Comparison of ENCODE assay signal across 18 cellular contexts in the genomic region with DNA sequence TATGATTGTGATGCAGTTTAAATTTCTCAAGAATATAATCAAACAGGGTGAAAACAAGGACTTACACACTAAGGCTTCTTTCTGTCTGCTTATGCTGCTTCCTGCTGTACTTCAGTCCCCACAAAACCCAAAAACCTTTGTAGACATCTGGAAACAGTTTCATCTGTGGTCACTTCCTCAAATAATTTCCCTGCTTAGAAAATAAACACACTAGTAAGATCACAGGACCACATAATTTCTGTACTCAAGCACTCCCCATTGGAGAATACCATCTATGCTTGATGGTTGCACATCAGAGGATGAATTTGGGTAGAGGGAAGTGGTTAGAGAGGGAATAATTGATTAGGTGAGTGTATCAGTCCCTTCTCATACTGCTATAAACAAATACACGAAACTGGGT.
DNase-seq lines count a peak whose midpoint lies in the region; ATAC-seq, FAIRE-seq and TF ChIP-seq lines count a peak whose summit lies in the region.
"Had no signal": no experiment of that assay in that cellular context is flagged by ENCODE, and none has a peak within 500 bp of the region (broad histone marks: within the 10 kb centered on the region; RNA-seq: fewer than 3 reads in every experiment).

No MANE protein-coding gene starts in this region.

- H3K9ac ChIP-seq in GM12878 (ENCODE audit: control insufficient read depth, insufficient read depth, low read length), result no peak overlapping the region

- H3K27ac Mint-ChIP-seq in nephron progenitor cell, result peak overlapping the region; percentile 57
- no peak overlapping the region for H3K27ac Mint-ChIP-seq in activated T-helper 1 cell treated with anti-CD3 and anti-CD28 coated beads, Interleukin-12 subunit alpha, Interleukin-12 subunit beta, Interleukin-2, Interleukin-4 antibody, amounts not matched to agents 30 ng/mL and 10 ng/mL and 1 ng/mL, durations not matched to agents 14 hours and 24 hours and 36 hours
- H3K27ac Mint-ChIP-seq: activated CD8-positive, alpha-beta T cell treated with anti-CD3 and anti-CD28 coated beads for 36 hours had no signal

- H3K27ac ChIP-seq in GM12878 (ENCODE audit: control insufficient read depth, insufficient read depth), result no peak overlapping the region
- no peak overlapping the region for H3K27ac ChIP-seq in tibial artery
- H3K27ac ChIP-seq: adrenal gland, C4-2B, left lung, stomach had no signal

- no peaks in the 10 kb centered on the region for H3K79me2 ChIP-seq in GM12878 (ENCODE audit: control insufficient read depth, insufficient read depth, low read length)

- peak; percentile 61 for DNase-seq in BJ (ENCODE audit: low read depth)
- peak; percentile 62 for DNase-seq in HT1080 (ENCODE audit: low read depth)
- no peak for DNase-seq in GM12878 (ENCODE audit: low read depth, low spot score)
- DNase-seq in nephron progenitor cell, result no peak
- no peak for DNase-seq in left lobe of liver (ENCODE audit: low spot score)
- DNase-seq in tibial artery, result no peak
- DNase-seq in activated T-helper 1 cell treated with anti-CD3 and anti-CD28 coated beads, Interleukin-12 subunit alpha, Interleukin-12 subunit beta, Interleukin-2, Interleukin-4 antibody, amounts not matched to agents 30 ng/mL and 10 ng/mL and 1 ng/mL, durations not matched to agents 14 hours and 24 hours and 36 hours (ENCODE audit: low spot score), result no peak
- DNase-seq: activated CD8-positive, alpha-beta T cell treated with anti-CD3 and anti-CD28 coated beads for 36 hours; adrenal gland; DMS153; left lung; NCI-H187; NCI-H524; posterior cingulate gyrus; stomach had no signal

- ATAC-seq in GM12878 (no peak; the same call in 2 of the 3 replicates), left lobe of liver (no peak), HG02623 (IDR thresholded peaks at IDR 0.05; ENCODE audit: unreplicated experiment) (no peak)
- ATAC-seq: activated CD8-positive, alpha-beta T cell treated with anti-CD3 and anti-CD28 coated beads for 36 hours; left lung; Panc1 had no signal

- H3K9me3 Mint-ChIP-seq in nephron progenitor cell, result no peaks in the 10 kb centered on the region
- no peaks in the 10 kb centered on the region for H3K9me3 Mint-ChIP-seq in activated T-helper 1 cell treated with anti-CD3 and anti-CD28 coated beads, Interleukin-12 subunit alpha, Interleukin-12 subunit beta, Interleukin-2, Interleukin-4 antibody, amounts not matched to agents 30 ng/mL and 10 ng/mL and 1 ng/mL, durations not matched to agents 14 hours and 24 hours and 36 hours
- H3K9me3 Mint-ChIP-seq: activated CD8-positive, alpha-beta T cell treated with anti-CD3 and anti-CD28 coated beads for 36 hours had no signal

- WGBS in GM12878 (ENCODE audit: insufficient coverage, insufficient replicate concordance, low lambda C conversion rate, missing lambda C conversion rate), result 0% methylated on average over 1 of the region's 1 CpG

- H3K27me3 ChIP-seq in BJ (ENCODE audit: control insufficient read depth, insufficient read depth, low read length) (no peaks in the 10 kb centered on the region), GM12878 (replicated peaks in 1 of 2; ENCODE audit: control insufficient read depth in 2 of 2, insufficient read depth in 2 of 2, low read length in 1 of 2) (0 out of 4 replicates have a peak, but pooled peaks cover 0 to under 1% of the 10 kb centered on the region in 2 experiments), tibial artery (no peaks in the 10 kb centered on the region)
- H3K27me3 ChIP-seq: adrenal gland, left lung, stomach had no signal

- H3K36me3 ChIP-seq in BJ (ENCODE audit: control insufficient read depth, insufficient read depth, low read length), result no peaks in the 10 kb centered on the region
- no peaks in the 10 kb centered on the region for H3K36me3 ChIP-seq in GM12878 (ENCODE audit: control insufficient read depth in 2 of 2, insufficient read depth in 2 of 2, low read length in 1 of 2)
- no peaks in the 10 kb centered on the region for H3K36me3 ChIP-seq in tibial artery
- H3K36me3 ChIP-seq: adrenal gland, left lung, stomach had no signal

- in situ Hi-C loops in GM12878 (cut with MboI), result no loop called here

- no peak overlapping the region for H2AFZ ChIP-seq in GM12878 (ENCODE audit: control insufficient read depth, low read depth, low read length)

- POLR2A ChIA-PET in BJ (lab: Charles Lee) (no interaction called here), GM12878 (lab: Charles Lee) (no interaction called here)

- BruUV-seq in GM12878 (replicated peaks; lab: Mats Ljungman, UMichigan), result no TSS peak

- no peak overlapping the region for H3K4me3 ChIP-seq in BJ (ENCODE audit: low read depth, low read length)
- H3K4me3 ChIP-seq in GM12878, result no peak overlapping the region
- H3K4me3 ChIP-seq in tibial artery, result no peak overlapping the region
- H3K4me3 ChIP-seq: adrenal gland, left lung, stomach had no signal

- SMC1A ChIA-PET in GM12878 (lab: Charles Lee; ENCODE audit: uncharacterized antibody, unreplicated experiment), result interaction anchor here (0.6 to 1.6 kb wide), 4 partner anchors 10 to 1079 kb away, joined by 3 to 4 read pairs (median 3); no protein-coding TSS in a partner anchor

- no peaks in the 10 kb centered on the region for H3K27me3 Mint-ChIP-seq in nephron progenitor cell (ENCODE audit: low read depth, poor library complexity)
- no peaks in the 10 kb centered on the region for H3K27me3 Mint-ChIP-seq in activated T-helper 1 cell treated with anti-CD3 and anti-CD28 coated beads, Interleukin-12 subunit alpha, Interleukin-12 subunit beta, Interleukin-2, Interleukin-4 antibody, amounts not matched to agents 30 ng/mL and 10 ng/mL and 1 ng/mL, durations not matched to agents 14 hours and 24 hours and 36 hours (ENCODE audit: insufficient read depth)
- H3K27me3 Mint-ChIP-seq: activated CD8-positive, alpha-beta T cell treated with anti-CD3 and anti-CD28 coated beads for 36 hours had no signal

- no peak overlapping the region for H3K4me2 ChIP-seq in GM12878 (ENCODE audit: control insufficient read depth, insufficient read depth)

- CTCF ChIA-PET in BJ (lab: Yijun Ruan, JAX) (no interaction called here), GM12878 (lab: Yijun Ruan, JAX) (no interaction called here)

- no peaks in the 10 kb centered on the region for H3K36me3 Mint-ChIP-seq in nephron progenitor cell (ENCODE audit: low read depth)
- H3K36me3 Mint-ChIP-seq in activated T-helper 1 cell treated with anti-CD3 and anti-CD28 coated beads, Interleukin-12 subunit alpha, Interleukin-12 subunit beta, Interleukin-2, Interleukin-4 antibody, amounts not matched to agents 30 ng/mL and 10 ng/mL and 1 ng/mL, durations not matched to agents 14 hours and 24 hours and 36 hours (ENCODE audit: low read depth), result no peaks in the 10 kb centered on the region

- intact Hi-C loops in GM12878 (cut with micrococcal nuclease; ENCODE audit: unreplicated experiment) (no loop called here), tibial artery (cut with DNase I; ENCODE audit: low total_unique reads) (no loop called here)
- intact Hi-C loops in activated T-helper 1 cell treated with anti-CD3 and anti-CD28 coated beads, Interleukin-12 subunit alpha, Interleukin-12 subunit beta, Interleukin-2, Interleukin-4 antibody, amounts not matched to agents 30 ng/mL and 10 ng/mL and 1 ng/mL, durations not matched to agents 14 hours and 24 hours and 36 hours (cut with micrococcal nuclease), result no loop called here

- TF ChIP-seq EP300 in GM12878 (IDR thresholded peaks at IDR 0.05; ENCODE audit: borderline replicate concordance in 1 of 2, control insufficient read depth in 1 of 2, low read depth in 2 of 2, low read length in 2 of 2), result no peak

- no peak for TF ChIP-seq POLR2A in GM12878 (IDR thresholded peaks at IDR 0.05; ENCODE audit: low read depth, low read length)

- TF ChIP-seq CTCF in BJ (IDR thresholded peaks at IDR 0.05; ENCODE audit: insufficient read depth, low read depth, low read length), result no peak
- TF ChIP-seq CTCF in GM12878 (IDR thresholded peaks at IDR 0.05 in 2 of 3, conservative IDR thresholded peaks at IDR 0.05 in 1 of 3; ENCODE audit: control insufficient read depth in 2 of 3, extremely low read depth in 1 of 3, insufficient read depth in 1 of 3, low read depth in 3 of 3, low read length in 3 of 3), result no peak
- no peak for TF ChIP-seq CTCF in nephron progenitor cell (IDR thresholded peaks at IDR 0.05)
- no peak for TF ChIP-seq CTCF in tibial artery (IDR thresholded peaks at IDR 0.05)

- no peak for FAIRE-seq in GM12878 (lab: Jason Lieb, UNC)

- no peaks in the 10 kb centered on the region for H3K4me1 ChIP-seq in GM12878 (ENCODE audit: control insufficient read depth, insufficient read depth, low read length)
- no peaks in the 10 kb centered on the region for H3K4me1 ChIP-seq in tibial artery
- H3K4me1 ChIP-seq: adrenal gland, left lung, stomach had no signal

- peaks cover 9% of the 10 kb centered on the region for H3K4me1 Mint-ChIP-seq in nephron progenitor cell
- H3K4me1 Mint-ChIP-seq in activated T-helper 1 cell treated with anti-CD3 and anti-CD28 coated beads, Interleukin-12 subunit alpha, Interleukin-12 subunit beta, Interleukin-2, Interleukin-4 antibody, amounts not matched to agents 30 ng/mL and 10 ng/mL and 1 ng/mL, durations not matched to agents 14 hours and 24 hours and 36 hours (ENCODE audit: low read depth), result no peaks in the 10 kb centered on the region

- H3K9me3 ChIP-seq in GM12878 (replicated peaks; ENCODE audit: control insufficient read depth, insufficient read depth, low read length) (no peaks in the 10 kb centered on the region), tibial artery (no peaks in the 10 kb centered on the region)
- H3K9me3 ChIP-seq: adrenal gland, left lung, stomach had no signal

- no peak overlapping the region for H3K4me3 Mint-ChIP-seq in nephron progenitor cell
- no peak overlapping the region for H3K4me3 Mint-ChIP-seq in activated T-helper 1 cell treated with anti-CD3 and anti-CD28 coated beads, Interleukin-12 subunit alpha, Interleukin-12 subunit beta, Interleukin-2, Interleukin-4 antibody, amounts not matched to agents 30 ng/mL and 10 ng/mL and 1 ng/mL, durations not matched to agents 14 hours and 24 hours and 36 hours
- H3K4me3 Mint-ChIP-seq: activated CD8-positive, alpha-beta T cell treated with anti-CD3 and anti-CD28 coated beads for 36 hours had no signal

- H4K20me1 ChIP-seq in GM12878 (ENCODE audit: control insufficient read depth, insufficient read depth), result no peaks in the 10 kb centered on the region

- RAD21 ChIA-PET in GM12878 (lab: Charles Lee; ENCODE audit: unreplicated experiment), result no interaction called here

- no peak for TF ChIP-seq RAD21 in GM12878 (IDR thresholded peaks at IDR 0.05; ENCODE audit: insufficient read depth, low read depth, low read length)

TF ChIP-seq in GM12878, 131 proteins besides CTCF, POLR2A, EP300 and RAD21:
- TF ChIP-seq IKZF1 (conservative IDR thresholded peaks at IDR 0.05) (peak; percentile 22; the same call in 1 of the 2 replicates), JUND (IDR thresholded peaks at IDR 0.05; ENCODE audit: low read depth, low read length) (no peak), RUNX3 (IDR thresholded peaks at IDR 0.05; ENCODE audit: low read length) (peak; percentile 41; the same call in 1 of the 2 replicates)

Comparison
In these comparisons a context has a peak if more than half of its experiments do, and no peak if none do; other contexts are left out.
1. DNase-seq: peak in BJ (single experiment) and HT1080 (single experiment); none in GM12878 (single experiment), nephron progenitor cell (single experiment), left lobe of liver (single experiment), tibial artery (0 of 2) and activated T-helper 1 cell treated with anti-CD3 and anti-CD28 coated beads, Interleukin-12 subunit alpha, Interleukin-12 subunit beta, Interleukin-2, Interleukin-4 antibody, amounts not matched to agents 30 ng/mL and 10 ng/mL and 1 ng/mL, durations not matched to agents 14 hours and 24 hours and 36 hours (single experiment).